In genomic region chr1:212470059-212470458, GRCh38 we compare ENCODE assay signal across 8 cellular contexts. TPM values are rescaled to one million over a fixed set of nuclear protein-coding genes. Genes with fewer than 3 reads are reported as not detected.
DNase-seq lines count a peak whose midpoint lies in the region; ATAC-seq and TF ChIP-seq lines count a peak whose summit lies in the region.

No MANE protein-coding gene starts in this region.

- H3K4me3 Mint-ChIP-seq in WTC11, result no peak overlapping the region

- no peaks in the 10 kb centered on the region; the same call in none of the 2 replicates for H3K27me3 Mint-ChIP-seq in WTC11 (ENCODE audit: low read depth)

- H3K36me3 ChIP-seq in MM.1S (replicated peaks; ENCODE audit: insufficient read depth, low read length), result no peaks in the 10 kb centered on the region

- H3K79me2 ChIP-seq in MM.1S (ENCODE audit: low read length), result no peaks in the 10 kb centered on the region

- no peak overlapping the region for H2AFZ ChIP-seq in MM.1S (ENCODE audit: low read length)

- H3K36me3 Mint-ChIP-seq in WTC11, result no peaks in the 10 kb centered on the region

- intact Hi-C loops in posterior vena cava (cut with DNase I), result loop anchor here in 1 of 2 donors (10.0 kb wide), 1 partner anchor 315 kb away; no protein-coding TSS in a partner anchor

- no peak overlapping the region for H3K4me2 ChIP-seq in MM.1S (ENCODE audit: low read depth, low read length)

- H3K27ac Mint-ChIP-seq in WTC11, result 0 out of 2 replicates have a peak overlapping the region, but pooled peaks have one; percentile 76

- DNase-seq in COLO829 (ENCODE audit: low spot score) (peak; percentile 98), WTC11 (ENCODE audit: low spot score) (no peak), glomerular visceral epithelial cell (ENCODE audit: extremely low spot score) (peak; percentile 45), posterior vena cava (ENCODE audit: low spot score) (peak; percentile 96), NCI-H146 treated with DMSO at 0.1 percent for 48 hours (lab: John Stamatoyannopoulos, UW; ENCODE audit: unreplicated experiment) (no peak), HuH-7 (ENCODE audit: low spot score) (no peak), MM.1S (no peak)

- ATAC-seq in WTC11 (no peak), HG03139 (IDR thresholded peaks at IDR 0.05; ENCODE audit: unreplicated experiment) (no peak)

- no peaks in the 10 kb centered on the region for H3K9me2 ChIP-seq in MM.1S (replicated peaks; ENCODE audit: insufficient read depth, low read length)

- TF ChIP-seq CTCF in WTC11 (IDR thresholded peaks at IDR 0.05) (no peak), MM.1S (IDR thresholded peaks at IDR 0.05; ENCODE audit: low read length) (no peak)

- peaks cover 21% of the 10 kb centered on the region for H3K4me1 Mint-ChIP-seq in WTC11

- POLR2A ChIA-PET in WTC11 (lab: Charles Lee), result no interaction called here

- H3K27me3 ChIP-seq in MM.1S (replicated peaks; ENCODE audit: insufficient read depth, low read length), result no peaks in the 10 kb centered on the region

- H3K27ac ChIP-seq in MM.1S (ENCODE audit: low read length), result no peak overlapping the region

- CTCF ChIA-PET in WTC11 (lab: Charles Lee), result interaction anchor here (1.2 to 2.3 kb wide), 3 partner anchors 12 to 195 kb away, joined by 3 to 14 read pairs (median 5); no protein-coding TSS in a partner anchor

- no peak overlapping the region for H3K4me3 ChIP-seq in MM.1S (ENCODE audit: low read length)

- no peaks in the 10 kb centered on the region for H3F3A ChIP-seq in MM.1S (ENCODE audit: insufficient read depth, low read length)

- H3K9me3 Mint-ChIP-seq in WTC11, result no peaks in the 10 kb centered on the region

- H3K4me1 ChIP-seq in MM.1S (ENCODE audit: low read length), result peaks cover 10% of the 10 kb centered on the region

- no peak overlapping the region for H3K9ac ChIP-seq in MM.1S (ENCODE audit: low read length)

- H3K9me3 ChIP-seq in MM.1S (replicated peaks; ENCODE audit: insufficient read depth, low read length), result no peaks in the 10 kb centered on the region

- no peaks in the 10 kb centered on the region for H4K20me1 ChIP-seq in MM.1S (ENCODE audit: insufficient read depth, low read length)

TF ChIP-seq in WTC11, 78 proteins besides CTCF, POLR2A, EP300 and RAD21:
- TF ChIP-seq ELF4 (CRISPR knock-in tag; IDR thresholded peaks at IDR 0.05; ENCODE audit: low read depth), result no peak
- TF ChIP-seq ZNF138 (CRISPR knock-in tag; conservative IDR thresholded peaks at IDR 0.05), result no peak
- TF ChIP-seq, protein P1, sequence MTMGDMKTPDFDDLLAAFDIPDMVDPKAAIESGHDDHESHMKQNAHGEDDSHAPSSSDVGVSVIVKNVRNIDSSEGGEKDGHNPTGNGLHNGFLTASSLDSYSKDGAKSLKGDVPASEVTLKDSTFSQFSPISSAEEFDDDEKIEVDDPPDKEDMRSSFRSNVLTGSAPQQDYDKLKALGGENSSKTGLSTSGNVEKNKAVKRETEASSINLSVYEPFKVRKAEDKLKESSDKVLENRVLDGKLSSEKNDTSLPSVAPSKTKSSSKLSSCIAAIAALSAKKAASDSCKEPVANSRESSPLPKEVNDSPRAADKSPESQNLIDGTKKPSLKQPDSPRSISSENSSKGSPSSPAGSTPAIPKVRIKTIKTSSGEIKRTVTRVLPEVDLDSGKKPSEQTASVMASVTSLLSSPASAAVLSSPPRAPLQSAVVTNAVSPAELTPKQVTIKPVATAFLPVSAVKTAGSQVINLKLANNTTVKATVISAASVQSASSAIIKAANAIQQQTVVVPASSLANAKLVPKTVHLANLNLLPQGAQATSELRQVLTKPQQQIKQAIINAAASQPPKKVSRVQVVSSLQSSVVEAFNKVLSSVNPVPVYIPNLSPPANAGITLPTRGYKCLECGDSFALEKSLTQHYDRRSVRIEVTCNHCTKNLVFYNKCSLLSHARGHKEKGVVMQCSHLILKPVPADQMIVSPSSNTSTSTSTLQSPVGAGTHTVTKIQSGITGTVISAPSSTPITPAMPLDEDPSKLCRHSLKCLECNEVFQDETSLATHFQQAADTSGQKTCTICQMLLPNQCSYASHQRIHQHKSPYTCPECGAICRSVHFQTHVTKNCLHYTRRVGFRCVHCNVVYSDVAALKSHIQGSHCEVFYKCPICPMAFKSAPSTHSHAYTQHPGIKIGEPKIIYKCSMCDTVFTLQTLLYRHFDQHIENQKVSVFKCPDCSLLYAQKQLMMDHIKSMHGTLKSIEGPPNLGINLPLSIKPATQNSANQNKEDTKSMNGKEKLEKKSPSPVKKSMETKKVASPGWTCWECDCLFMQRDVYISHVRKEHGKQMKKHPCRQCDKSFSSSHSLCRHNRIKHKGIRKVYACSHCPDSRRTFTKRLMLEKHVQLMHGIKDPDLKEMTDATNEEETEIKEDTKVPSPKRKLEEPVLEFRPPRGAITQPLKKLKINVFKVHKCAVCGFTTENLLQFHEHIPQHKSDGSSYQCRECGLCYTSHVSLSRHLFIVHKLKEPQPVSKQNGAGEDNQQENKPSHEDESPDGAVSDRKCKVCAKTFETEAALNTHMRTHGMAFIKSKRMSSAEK (CRISPR knock-in tag; IDR thresholded peaks at IDR 0.05; ENCODE audit: borderline replicate concordance), result no peak

RNA-seq across cellular contexts. Expression of gene NENF, which starts 37.3 kb away (rescaled TPM):
- total RNA-seq in WTC11 (2021), result 26.2 to 28.1 TPM (median 27.3 TPM) in 3 replicates
- 100 to 1,000 TPM in 1 of 2 donors, 10 to 100 TPM in 1; 95.2 to 100 TPM for total RNA-seq in posterior vena cava

RNA-seq across cellular contexts. Expression of gene PACC1, which starts 55.4 kb away (rescaled TPM):
- total RNA-seq in WTC11 (2021) (15.0 to 19.5 TPM (median 15.7 TPM) in 3 replicates), posterior vena cava (1 to 10 TPM; 5.2 to 6.7 TPM)

Comparison
In these comparisons a context has a peak if more than half of its experiments do, and no peak if none do; other contexts are left out.
1. DNase-seq: peak in COLO829 (single experiment), glomerular visceral epithelial cell (single experiment) and posterior vena cava (single experiment); none in WTC11 (single experiment), NCI-H146 treated with DMSO at 0.1 percent for 48 hours (single experiment), HuH-7 (single experiment) and MM.1S (single experiment).